Comparison of ENCODE assay signal across 23 cellular contexts in the genomic region with DNA sequence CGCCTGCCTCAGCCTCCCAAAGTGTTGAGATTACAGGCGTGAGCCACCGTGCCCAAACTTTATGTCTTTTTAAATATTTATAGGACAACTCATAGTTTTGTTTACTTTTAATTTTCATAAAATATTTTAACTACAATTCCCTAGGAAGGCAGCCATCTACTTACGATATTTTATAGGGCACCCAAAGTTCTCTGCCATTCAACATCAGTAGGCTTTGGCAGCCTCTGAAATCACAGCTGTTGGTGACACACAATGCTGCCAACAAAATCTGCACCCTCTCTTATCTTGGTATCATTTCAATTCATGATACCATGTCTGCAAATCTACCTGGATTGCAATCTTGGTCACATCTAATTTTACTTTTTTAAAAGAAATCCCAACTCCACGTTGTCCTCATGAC. TPM values are rescaled to one million over a fixed set of nuclear protein-coding genes. Genes with fewer than 3 reads are reported as not detected.
DNase-seq lines count a peak whose midpoint lies in the region; ATAC-seq and TF ChIP-seq lines count a peak whose summit lies in the region.
"Had no signal": no experiment of that assay in that cellular context is flagged by ENCODE, and none has a peak within 500 bp of the region (broad histone marks: within the 10 kb centered on the region; RNA-seq: fewer than 3 reads in every experiment).

No MANE protein-coding gene starts in this region.

- H3K4me1 ChIP-seq in prostate gland (replicated peaks) (no peaks in the 10 kb centered on the region), heart left ventricle (no peaks in the 10 kb centered on the region)
- H3K4me1 ChIP-seq: BE2C, BLaER1 had no signal

- H3K36me3 ChIP-seq in prostate gland (no peaks in the 10 kb centered on the region), heart left ventricle (no peaks in the 10 kb centered on the region)
- H3K36me3 ChIP-seq: BE2C, BLaER1 had no signal

- H3K9me3 ChIP-seq in prostate gland (no peaks in the 10 kb centered on the region), heart left ventricle (no peaks in the 10 kb centered on the region)
- H3K9me3 ChIP-seq: BE2C, BLaER1 had no signal

- TF ChIP-seq POLR2A in prostate gland (IDR thresholded peaks at IDR 0.05) (no peak), heart left ventricle (IDR thresholded peaks at IDR 0.05) (no peak)

- WGBS in prostate gland: 39% methylated on average over 5 of the region's 5 CpGs
- WGBS in heart left ventricle, 4 donors: 79 to 93% (median 88%) methylated on average over 5 of the region's 5 CpGs

- H3K27ac ChIP-seq in VCaP (peak overlapping the region; percentile 31), prostate gland (no peak overlapping the region), heart left ventricle (no peak overlapping the region)
- H3K27ac ChIP-seq: BLaER1 had no signal

- DNase-seq in LNCaP clone FGC (ENCODE audit: low read depth) (peak; percentile 59), prostate gland (ENCODE audit: low spot score) (peak; percentile 35), heart left ventricle (no peak), RKO (ENCODE audit: low spot score) (no peak)
- DNase-seq: 8988T; ACHN; BE2C; C1 segment of cervical spinal cord; CD4-positive, alpha-beta memory T cell; CD4-positive, CD25-positive, alpha-beta regulatory T cell; CD8-positive, alpha-beta memory T cell; COR-L47; DMS 273 treated with DMSO at 0.1 percent for 48 hours; DMS153; DMS53; DMS79; DND-41; EL; GDM1 had no signal

- H3K4me3 ChIP-seq in LNCaP clone FGC (ENCODE audit: low read depth, low read length) (no peak overlapping the region), prostate gland (no peak overlapping the region), heart left ventricle (no peak overlapping the region)
- H3K4me3 ChIP-seq: BLaER1, GM12878 had no signal

- H3K27me3 ChIP-seq in prostate gland (replicated peaks; ENCODE audit: insufficient read depth): no peaks in the 10 kb centered on the region
- H3K27me3 ChIP-seq in heart left ventricle: peaks cover 0 to 3% (median 0%) of the 10 kb centered on the region in 9 donors
- H3K27me3 ChIP-seq: BLaER1 had no signal

- no peak for ATAC-seq in heart left ventricle
- no peak for ATAC-seq in HG03095 (IDR thresholded peaks at IDR 0.05; ENCODE audit: unreplicated experiment)
- ATAC-seq: GM12878 had no signal

- TF ChIP-seq CTCF in LNCaP clone FGC (IDR thresholded peaks at IDR 0.05; ENCODE audit: control insufficient read depth, extremely low read depth, insufficient read depth) (no peak), VCaP (conservative IDR thresholded peaks at IDR 0.05) (no peak), prostate gland (IDR thresholded peaks at IDR 0.05) (no peak), heart left ventricle (IDR thresholded peaks at IDR 0.05) (no peak)

- intact Hi-C loops in prostate gland (cut with DNase I) (no loop called here), heart left ventricle (cut with DNase I) (no loop called here)

RNA-seq across cellular contexts. Expression of a gene that starts 27.1 kb away (rescaled TPM):
- total RNA-seq in prostate gland (10 to 100 TPM; 10.4 to 12.0 TPM), heart left ventricle (10 to 100 TPM in 3 of 9 donors, 1 to 10 TPM in 6; 6.1 to 11.4 (median 6.9) TPM)
- 10 to 100 TPM in 1 of 2 donors, 1 to 10 TPM in 1; 3.6 to 13.9 TPM for polyA plus RNA-seq in heart left ventricle

Comparison
In these comparisons a context has a peak if more than half of its experiments do, and no peak if none do; other contexts are left out.
1. DNase-seq: peak in LNCaP clone FGC (single experiment) and prostate gland (single experiment); none in heart left ventricle (0 of 5) and RKO (single experiment).